10 cellular contexts compared by ENCODE assay signal in genomic region chr5:150511641-150512367, GRCh38. TPM values are rescaled to one million over a fixed set of nuclear protein-coding genes. Genes with fewer than 3 reads are reported as not detected.
DNase-seq lines count a peak whose midpoint lies in the region; ATAC-seq and TF ChIP-seq lines count a peak whose summit lies in the region.
"Had no signal": no experiment of that assay in that cellular context is flagged by ENCODE, and none has a peak within 500 bp of the region (broad histone marks: within the 10 kb centered on the region; RNA-seq: fewer than 3 reads in every experiment).

No MANE protein-coding gene starts in this region.

- H4K20me1 ChIP-seq in PC-3 (ENCODE audit: low read length) = peaks cover 32% of the 10 kb centered on the region

- H3K36me3 ChIP-seq in PC-3 (ENCODE audit: low read depth, low read length) (no peaks in the 10 kb centered on the region), muscle layer of duodenum (ENCODE audit: control insufficient read depth in 1 of 2, insufficient read depth in 2 of 2, low read length in 2 of 2) (no peaks in the 10 kb centered on the region)

- peaks cover 95% of the 10 kb centered on the region for H3K79me2 ChIP-seq in PC-3 (ENCODE audit: low read length)

- H3K9me2 ChIP-seq in PC-3 (replicated peaks; ENCODE audit: low read length) = no peaks in the 10 kb centered on the region

- intact Hi-C loops in PC-3 (cut with micrococcal nuclease) = no loop called here

- H3K9me3 ChIP-seq in PC-3 (ENCODE audit: low read length) (no peaks in the 10 kb centered on the region), muscle layer of duodenum (ENCODE audit: control insufficient read depth in 1 of 2, low read length in 2 of 2) (no peaks in the 10 kb centered on the region)

- peak; percentile 73 for ATAC-seq in PC-3
- peak; percentile 93 for ATAC-seq in esophagus mucosa
- ATAC-seq in HG03135 (IDR thresholded peaks at IDR 0.05; ENCODE audit: unreplicated experiment) = no peak
- ATAC-seq in GM18870 (IDR thresholded peaks at IDR 0.05; ENCODE audit: unreplicated experiment) = no peak

- peak overlapping the region; percentile 55 for H3K4me2 ChIP-seq in PC-3 (ENCODE audit: low read length)

- DNase-seq in AG08395 (ENCODE audit: low spot score) (peak; percentile 86), PC-3 (peak; percentile 66), HuH-7.5 (ENCODE audit: low spot score) (no peak), inferior parietal cortex (ENCODE audit: extremely low spot score) (no peak)
- DNase-seq: activated naive CD4-positive, alpha-beta T cell treated with anti-CD3 and anti-CD28 coated beads, Interleukin-2, amount 10 ng/mL, durations not matched to agents 7 days and 5 days; DMS153 had no signal

- H3K4me1 ChIP-seq in PC-3 (ENCODE audit: insufficient read depth, low read length) (peaks cover 45% of the 10 kb centered on the region), muscle layer of duodenum (ENCODE audit: control insufficient read depth in 1 of 2, insufficient read depth in 2 of 2, low read length in 2 of 2) (peaks cover 42 to 84% of the 10 kb centered on the region in 2 donors)

- no peak for TF ChIP-seq CTCF in PC-3 (conservative IDR thresholded peaks at IDR 0.05; ENCODE audit: low read depth, low read length)

- BruUV-seq in PC-3 (replicated peaks; lab: Mats Ljungman, UMichigan) = no TSS peak

- no peak overlapping the region for H2AFZ ChIP-seq in PC-3 (ENCODE audit: low read length)

- POLR2A ChIA-PET in PC-3 (lab: Charles Lee; ENCODE audit: unreplicated experiment) = no interaction called here

- peak overlapping the region; percentile 22; the same call in 1 of the 2 replicates for H3K27ac ChIP-seq in PC-3 (ENCODE audit: low read length)
- peak overlapping the region; percentile 64 for H3K27ac ChIP-seq in muscle layer of duodenum (ENCODE audit: low read length)

- CTCF ChIA-PET in PC-3 (lab: Charles Lee) = no interaction called here

- H3K4me3 ChIP-seq in PC-3 (ENCODE audit: low read length) (no peak overlapping the region), muscle layer of duodenum (ENCODE audit: low read depth in 1 of 2, low read length in 2 of 2) (no peak overlapping the region)

- no peak overlapping the region for H3K9ac ChIP-seq in PC-3 (ENCODE audit: low read length)

- no peaks in the 10 kb centered on the region for H3K27me3 ChIP-seq in PC-3 (ENCODE audit: low read length)
- H3K27me3 ChIP-seq in muscle layer of duodenum (ENCODE audit: low read depth, low read length) = no peaks in the 10 kb centered on the region

- no peaks in the 10 kb centered on the region for H3F3A ChIP-seq in PC-3 (ENCODE audit: low read length, unreplicated experiment)

RNA-seq across cellular contexts. Expression of gene NDST1, which starts 3.9 kb away (rescaled TPM):
- total RNA-seq in PC-3 (2014; rRNA removed) = 42.6 and 46.1 TPM in 2 replicates
- total RNA-seq in esophagus mucosa = 112 TPM

Comparison
In these comparisons a context has a peak if more than half of its experiments do, and no peak if none do; other contexts are left out.
1. DNase-seq: peak in AG08395 (single experiment) and PC-3 (single experiment); none in HuH-7.5 (single experiment) and inferior parietal cortex (single experiment).
2. ATAC-seq: peak in PC-3 (single experiment) and esophagus mucosa (single experiment); none in HG03135 (single experiment) and GM18870 (single experiment).